In the genomic region with DNA sequence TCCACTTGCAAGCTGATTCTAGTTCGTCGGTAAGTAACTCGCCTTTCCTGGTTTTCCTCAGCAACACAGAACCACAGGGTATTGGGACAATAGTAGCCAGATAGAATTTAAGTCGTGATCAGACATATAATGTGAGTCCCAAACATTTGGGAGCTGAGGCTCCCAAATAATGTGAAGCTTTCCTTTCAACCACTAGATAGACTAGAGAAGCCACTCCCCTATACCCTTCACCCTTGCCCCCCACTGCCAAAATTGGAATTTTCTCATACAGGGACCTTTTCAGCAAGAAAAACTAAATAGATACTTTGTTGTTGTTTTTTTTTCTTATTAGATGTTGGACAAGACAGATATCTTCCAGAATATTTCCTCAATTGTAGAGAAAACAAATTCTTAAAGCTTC, we compare ENCODE assay signal across 11 cellular contexts. TPM values are rescaled to one million over a fixed set of nuclear protein-coding genes. Genes with fewer than 3 reads are reported as not detected.
"Had no signal": no experiment of that assay in that cellular context is flagged by ENCODE, and none has a peak within 500 bp of the region (broad histone marks: within the 10 kb centered on the region; RNA-seq: fewer than 3 reads in every experiment).

No MANE protein-coding gene starts in this region.

- H3K9me3 ChIP-seq: HAP-1 had no signal

- H3K9ac ChIP-seq: GM23248 had no signal

- ATAC-seq: HCT116, K562 had no signal

- FAIRE-seq: K562 had no signal

- H3K27ac ChIP-seq: GM23248, HL-60 had no signal

- H3K36me3 ChIP-seq: HAP-1 had no signal

- H3K4me3 ChIP-seq: GM23248, HAP-1, K562 had no signal

- H3K4me1 ChIP-seq: HAP-1 had no signal

- DNase-seq: GM23248, GOT3, H7, HFFc6, IMR-90 had no signal

- H2AFZ ChIP-seq: GM23248 had no signal

RNA-seq across cellular contexts. Expression of a gene that starts 1.9 kb away (rescaled TPM):
- total RNA-seq: GM23248, H4, H7, HT1080 had no signal
- polyA plus RNA-seq: GM23248, K562 had no signal
